8 cellular contexts compared by ENCODE assay signal in the genomic region with DNA sequence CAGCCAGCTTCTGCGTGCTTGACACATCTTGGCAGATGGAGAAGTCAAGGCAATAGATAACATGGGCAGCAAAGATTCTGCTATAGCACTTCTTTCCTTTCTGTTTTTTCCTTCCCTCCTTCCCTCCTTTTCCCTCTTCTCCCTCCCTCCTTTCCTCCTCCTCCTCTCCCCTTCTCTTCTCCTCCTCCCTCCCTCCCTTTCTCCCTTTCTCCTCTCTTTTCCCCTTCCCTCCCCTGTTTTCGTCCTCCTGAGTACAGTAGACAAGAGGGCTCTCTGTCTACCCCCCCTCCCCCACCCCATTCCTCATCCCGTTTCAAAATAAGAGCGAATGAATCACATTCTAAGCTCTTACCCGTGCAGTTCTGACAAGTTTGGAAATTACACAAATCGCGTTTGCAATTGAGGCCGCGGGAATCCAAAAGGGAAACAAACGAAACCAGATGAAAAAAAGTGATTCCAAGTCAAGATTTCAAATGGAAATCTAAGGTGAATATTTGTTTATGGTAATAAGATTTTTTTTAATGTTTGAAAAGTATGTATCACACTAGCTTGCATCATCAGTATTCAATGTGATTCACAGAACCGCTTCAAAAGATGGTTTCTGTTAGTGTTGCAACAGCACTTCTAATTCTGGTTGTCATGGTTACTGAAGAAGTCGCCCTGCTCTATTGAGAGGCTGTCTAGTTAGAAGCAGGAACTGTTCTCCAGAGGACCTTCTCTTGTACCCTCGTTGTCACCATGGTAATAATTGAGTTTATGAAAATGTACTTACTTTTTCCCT. TPM values are rescaled to one million over a fixed set of nuclear protein-coding genes. Genes with fewer than 3 reads are reported as not detected.
DNase-seq lines count a peak whose midpoint lies in the region; ATAC-seq, FAIRE-seq and TF ChIP-seq lines count a peak whose summit lies in the region.

No MANE protein-coding gene starts in this region.

- H3K4me3 ChIP-seq in AG04450 (ENCODE audit: low read depth, low read length) (peak overlapping the region; percentile 67), K562 (no peak overlapping the region), iPS DF 6.9 (ENCODE audit: low read length) (peak overlapping the region; percentile 36; the same call in 1 of the 2 replicates), skeletal muscle cell (ENCODE audit: low read depth, low read length) (peak overlapping the region; percentile 60)

- BruUV-seq in K562 (replicated peaks; lab: Mats Ljungman, UMichigan), result no TSS peak

- peak; percentile 49 for FAIRE-seq in K562 (lab: Jason Lieb, UNC)

- no peak for TF ChIP-seq EP300 in K562 (IDR thresholded peaks at IDR 0.05; ENCODE audit: low read length)

- no peaks in the 10 kb centered on the region for H3K9me1 ChIP-seq in K562 (ENCODE audit: control insufficient read depth, insufficient read depth, low read length)

- in situ Hi-C loops in K562 (cut with MboI), result no loop called here

- peak; percentile 57 for ATAC-seq in GM18868 (IDR thresholded peaks at IDR 0.05; ENCODE audit: unreplicated experiment)
- ATAC-seq in HG03442 (IDR thresholded peaks at IDR 0.05; ENCODE audit: unreplicated experiment), result peak; percentile 44
- peak; percentile 75 for ATAC-seq in K562

- H3K36me3 ChIP-seq in K562 (ENCODE audit: control insufficient read depth, insufficient read depth, low read length), result no peaks in the 10 kb centered on the region
- H3K36me3 ChIP-seq in iPS DF 6.9 (ENCODE audit: control insufficient read depth, insufficient read depth, low read length), result no peaks in the 10 kb centered on the region

- H3K79me2 ChIP-seq in K562 (ENCODE audit: control insufficient read depth, insufficient read depth, low read length), result no peaks in the 10 kb centered on the region

- H3K4me2 ChIP-seq in K562 (ENCODE audit: insufficient read depth, low read length), result peak overlapping the region; percentile 23

- TF ChIP-seq CTCF in AG04450 (IDR thresholded peaks at IDR 0.05; ENCODE audit: low read depth, low read length) (no peak), RWPE1 (conservative IDR thresholded peaks at IDR 0.05; ENCODE audit: low read depth) (no peak), K562 (IDR thresholded peaks at IDR 0.05 in 2 of 3, conservative IDR thresholded peaks at IDR 0.05 in 1 of 3; ENCODE audit: insufficient read depth in 2 of 3, low read depth in 1 of 3, low read length in 3 of 3) (no peak)

- TF ChIP-seq RAD21 in K562 (CRISPR knock-in tag; conservative IDR thresholded peaks at IDR 0.05 in 1 of 2, IDR thresholded peaks at IDR 0.05 in 1 of 2), result no peak

- H3K27me3 ChIP-seq in AG04450 (ENCODE audit: control insufficient read depth, insufficient read depth, low read length) (no peaks in the 10 kb centered on the region), K562 (ENCODE audit: control insufficient read depth in 2 of 2, insufficient read depth in 2 of 2, low read length in 2 of 2) (no peaks in the 10 kb centered on the region), iPS DF 6.9 (ENCODE audit: control insufficient read depth, insufficient read depth, low read length) (peaks cover 21% of the 10 kb centered on the region)

- WGBS in K562 (ENCODE audit: insufficient coverage, low coverage, missing lambda C conversion rate), result 14% methylated on average over 13 of the region's 13 CpGs
- WGBS in iPS DF 6.9 (ENCODE audit: insufficient coverage, insufficient read length), result no CpG with 5 or more reads among the region's 13 CpGs

- TF ChIP-seq POLR2A in K562 (conservative IDR thresholded peaks at IDR 0.05), result no peak

- H3K27ac ChIP-seq in AG04450 (ENCODE audit: low read depth, low read length) (peak overlapping the region; percentile 54), RWPE1 (peak overlapping the region; percentile 59), K562 (ENCODE audit: extremely low read depth, low read depth, low read length) (no peak overlapping the region), iPS DF 6.9 (ENCODE audit: low read length) (no peak overlapping the region)

- H2AFZ ChIP-seq in K562 (ENCODE audit: low read depth, low read length), result peak overlapping the region; percentile 54

- no peaks in the 10 kb centered on the region for H4K20me1 ChIP-seq in K562 (replicated peaks; ENCODE audit: control insufficient read depth, insufficient read depth, low read length)

- CTCF ChIA-PET in AG04450 (lab: Charles Lee), result interaction anchor here (0.6 to 2.2 kb wide), 3 partner anchors 17 to 196 kb away, joined by 3 to 10 read pairs (median 4); no protein-coding TSS in a partner anchor
- CTCF ChIA-PET in RWPE1 (lab: Yijun Ruan, JAX), result interaction anchor here (0.6 to 0.7 kb wide), 3 partner anchors 26 to 150 kb away, joined by 3 read pairs; no protein-coding TSS in a partner anchor
- CTCF ChIA-PET in K562 (lab: Yijun Ruan, JAX; ENCODE audit: low intra/inter-chr PET ratio), result no interaction called here

- intact Hi-C loops in K562 (cut with micrococcal nuclease), result no loop called here

- peak; percentile 72 for DNase-seq in AG04450 (ENCODE audit: low read depth, low spot score)
- DNase-seq in RWPE1 (ENCODE audit: low spot score), result peak; percentile 90
- peak; percentile 45 to 61 (median 54) for DNase-seq in K562 (ENCODE audit: extremely low read depth in 1 of 4, low spot score in 3 of 4)
- no peak for DNase-seq in iPS DF 6.9 (ENCODE audit: low read depth, low spot score)
- DNase-seq in skeletal muscle cell (ENCODE audit: low read depth), result peak; percentile 84
- no peak for DNase-seq in NK-92 (lab: John Stamatoyannopoulos, UW; ENCODE audit: unreplicated experiment)

- POLR2A ChIA-PET in AG04450 (lab: Yijun Ruan, JAX), result interaction anchor here (0.7 to 1.4 kb wide), 2 partner anchors 72 to 120 kb away, joined by 3 to 11 read pairs; a partner anchor contains a TSS
- POLR2A ChIA-PET in RWPE1 (lab: Yijun Ruan, JAX; ENCODE audit: low non-redundant PET), result no interaction called here
- POLR2A ChIA-PET in K562 (lab: Yijun Ruan, JAX), result interaction anchor here (1.2 to 2.1 kb wide), 3 partner anchors 19 to 290 kb away, joined by 3 to 6 read pairs (median 4); a partner anchor contains a TSS

- H3K9me3 ChIP-seq in AG04450 (ENCODE audit: control insufficient read depth, insufficient read depth, low read length) (no peaks in the 10 kb centered on the region), K562 (replicated peaks; ENCODE audit: control insufficient read depth, insufficient read depth, low read depth, low read length) (no peaks in the 10 kb centered on the region), iPS DF 6.9 (ENCODE audit: control insufficient read depth, insufficient read depth, low read length) (no peaks in the 10 kb centered on the region)

- no peak overlapping the region for H3K9ac ChIP-seq in K562 (ENCODE audit: insufficient read depth in 1 of 2, low read depth in 2 of 2, low read length in 2 of 2)

- peaks cover 12 to 13% of the 10 kb centered on the region in 2 experiments; a peak in 3 of 5 replicates for H3K4me1 ChIP-seq in K562 (replicated peaks in 1 of 2; ENCODE audit: control insufficient read depth in 2 of 2, insufficient read depth in 2 of 2, low read length in 2 of 2)
- peaks cover 7% of the 10 kb centered on the region for H3K4me1 ChIP-seq in iPS DF 6.9 (ENCODE audit: control insufficient read depth, insufficient read depth, low read length)

RNA-seq across cellular contexts. Expression of a gene that starts 1.3 kb away (rescaled TPM):
- polyA plus RNA-seq in AG04450 (2011; rRNA removed) (0.72 and 0.83 TPM in 2 replicates), K562 (2011; rRNA removed) (0.04 TPM in 1 of 2 replicates, not detected in the other), K562 (2014; fragmentation: Illumina TruSeq; extraction: Trizol) (0.04 and 0.09 TPM in 2 replicates), K562 (2014; fragmentation: Nextera tagmentation; extraction: Ambion mirVana) (under 1 TPM in 1 of 2 experiments, not detected in 1; 0.03 TPM), K562 (2014; rRNA removed) (0.34 TPM in 1 of 2 replicates, not detected in the other)
- polyA minus RNA-seq in AG04450 (2011; rRNA and poly(A)+ RNA removed), result 1.1 and 1.2 TPM in 2 replicates
- 0.12 and 0.14 TPM in 2 replicates for total RNA-seq in K562 (2011; cell fraction: chromatin; rRNA removed; ENCODE audit: low replicate concordance)
- not detected in 2 replicates for total RNA-seq in K562 (2011; cell fraction: nucleolus; rRNA removed)
- total RNA-seq in K562 (2011; cell fraction: nucleoplasm; rRNA removed), result not detected in 2 replicates
- total RNA-seq in K562 (2014; rRNA removed) (0.04 TPM in 1 of 2 replicates, not detected in the other), K562 (2014; rRNA removed; fragmentation: Illumina TruSeq; extraction: Trizol) (not detected in 2 replicates), K562 (2015; rRNA removed; fragmentation: Illumina TruSeq; extraction: Trizol) (0.07 and 0.08 TPM in 2 replicates), K562 (2021) (0.13 and 0.31 TPM in 2 replicates)
- polyA plus RNA-seq in K562 (2011; cell fraction: cytosol; rRNA removed), result 0.03 TPM in 1 of 2 replicates, not detected in the other
- polyA plus RNA-seq in K562 (2011; cell fraction: nucleus; rRNA removed), result 0.06 and 0.13 TPM in 2 replicates
- 0.08 TPM in 2 replicates for polyA plus RNA-seq in K562 (2012)
- 0.09 and 0.21 TPM in 2 replicates for polyA minus RNA-seq in K562 (2011; rRNA and poly(A)+ RNA removed)
- not detected in 2 replicates for polyA minus RNA-seq in K562 (2011; cell fraction: cytosol; rRNA and poly(A)+ RNA removed)
- 0.13 TPM in 1 of 2 replicates, not detected in the other for polyA minus RNA-seq in K562 (2011; cell fraction: nucleus; rRNA and poly(A)+ RNA removed)

Comparison
In these comparisons a context has a peak if more than half of its experiments do, and no peak if none do; other contexts are left out.
1. DNase-seq: peak in AG04450 (single experiment), RWPE1 (single experiment), K562 (4 of 4) and skeletal muscle cell (single experiment); none in iPS DF 6.9 (single experiment) and NK-92 (single experiment).
2. H3K27ac ChIP-seq: peak in AG04450 (single experiment) and RWPE1 (single experiment); none in K562 (single experiment) and iPS DF 6.9 (single experiment).
3. Peak in every context shown above with its lines, with median percentiles within 50 percentile points of each other: ATAC-seq.